Comparison of ENCODE assay signal across 20 cellular contexts in the genomic region with DNA sequence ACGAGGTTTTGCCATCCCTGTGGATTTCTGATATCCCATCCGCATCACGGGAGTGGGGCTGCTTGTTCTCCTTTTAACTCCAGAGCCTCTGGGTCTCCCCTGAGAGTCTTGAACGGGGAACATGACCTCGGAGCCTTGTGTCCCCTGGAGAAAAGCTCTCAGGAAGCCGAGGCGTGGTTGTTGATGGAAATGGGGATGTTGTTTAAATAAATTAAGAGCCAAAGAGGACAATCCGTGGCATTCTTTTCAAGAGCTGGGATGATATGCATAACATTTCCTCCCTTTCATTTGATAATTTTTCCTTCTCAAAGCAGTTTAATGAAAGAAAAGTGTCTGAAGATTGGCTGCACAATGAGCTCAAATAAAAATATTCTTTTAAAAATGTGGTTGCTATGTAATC. TPM values are rescaled to one million over a fixed set of nuclear protein-coding genes. Genes with fewer than 3 reads are reported as not detected.
A peak's percentile ranks its signal among the peaks of the same experiment; 100 is the strongest.
DNase-seq lines count a peak whose midpoint lies in the region; ATAC-seq and TF ChIP-seq lines count a peak whose summit lies in the region.
"Had no signal": no experiment of that assay in that cellular context is flagged by ENCODE, and none has a peak within 500 bp of the region (broad histone marks: within the 10 kb centered on the region; RNA-seq: fewer than 3 reads in every experiment).

No MANE protein-coding gene starts in this region.

- H3K36me3 ChIP-seq in HUES48 (ENCODE audit: control insufficient read depth, insufficient read depth, low read length) (no peaks in the 10 kb centered on the region), endodermal cell (ENCODE audit: control insufficient read depth, insufficient read depth, low read length) (no peaks in the 10 kb centered on the region)

- H3K36me3 Mint-ChIP-seq in endodermal cell (ENCODE audit: low read depth), result no peaks in the 10 kb centered on the region
- H3K36me3 Mint-ChIP-seq in activated naive CD4-positive, alpha-beta T cell treated with anti-CD3 and anti-CD28 coated beads for 36 hours (ENCODE audit: low read depth), result peaks cover 2% of the 10 kb centered on the region

- peaks cover 12% of the 10 kb centered on the region for H3K27me3 Mint-ChIP-seq in endodermal cell (ENCODE audit: insufficient read depth)
- no peaks in the 10 kb centered on the region for H3K27me3 Mint-ChIP-seq in activated naive CD4-positive, alpha-beta T cell treated with anti-CD3 and anti-CD28 coated beads for 36 hours (ENCODE audit: low read depth)
- H3K27me3 Mint-ChIP-seq: CD4-positive, alpha-beta T cell had no signal

- intact Hi-C loops in left cardiac atrium (cut with DNase I) (no loop called here), sciatic nerve (cut with DNase I) (no loop called here)
- intact Hi-C loops in activated naive CD4-positive, alpha-beta T cell treated with anti-CD3 and anti-CD28 coated beads for 36 hours (cut with micrococcal nuclease), result no loop called here

- peaks cover 20% of the 10 kb centered on the region for H3K4me1 Mint-ChIP-seq in endodermal cell
- peaks cover 33% of the 10 kb centered on the region for H3K4me1 Mint-ChIP-seq in activated naive CD4-positive, alpha-beta T cell treated with anti-CD3 and anti-CD28 coated beads for 36 hours (ENCODE audit: low read depth)

- ATAC-seq in left cardiac atrium (peak in 1 of 2 donors; percentile 30), sciatic nerve (peak; percentile 32)

- no peak for TF ChIP-seq CTCF in endodermal cell (conservative IDR thresholded peaks at IDR 0.05)

- no peaks in the 10 kb centered on the region for H3K9me3 Mint-ChIP-seq in endodermal cell
- no peaks in the 10 kb centered on the region for H3K9me3 Mint-ChIP-seq in activated naive CD4-positive, alpha-beta T cell treated with anti-CD3 and anti-CD28 coated beads for 36 hours
- H3K9me3 Mint-ChIP-seq: CD4-positive, alpha-beta T cell had no signal

- H3K27me3 ChIP-seq in HUES48 (ENCODE audit: control insufficient read depth, insufficient read depth, low read length) (peaks cover 15% of the 10 kb centered on the region; the same call in 1 of the 2 replicates), endodermal cell (ENCODE audit: control insufficient read depth, insufficient read depth, low read length, poor library complexity, severe bottlenecking) (no peaks in the 10 kb centered on the region)

- H3K27ac Mint-ChIP-seq in endodermal cell, result no peak overlapping the region
- H3K27ac Mint-ChIP-seq in activated naive CD4-positive, alpha-beta T cell treated with anti-CD3 and anti-CD28 coated beads for 36 hours, result no peak overlapping the region
- H3K27ac Mint-ChIP-seq: CD4-positive, alpha-beta T cell had no signal

- no peak overlapping the region for H3K9ac ChIP-seq in HUES48 (ENCODE audit: low read depth, low read length)
- H3K9ac ChIP-seq in endodermal cell (ENCODE audit: extremely low read depth, low read length, poor library complexity, severe bottlenecking), result no peak overlapping the region

- H3K27ac ChIP-seq in HUES48 (ENCODE audit: low read depth, low read length), result peak overlapping the region; percentile 45
- H3K27ac ChIP-seq in endodermal cell (ENCODE audit: low read depth, low read length), result peak overlapping the region; percentile 41
- H3K27ac ChIP-seq: HL-60, PC-9 had no signal

- DNase-seq in endodermal cell (peak; percentile 60), left cardiac atrium (peak; percentile 53), sciatic nerve (ENCODE audit: low spot score) (no peak), RPMI8226 (no peak), epidermal melanocyte (ENCODE audit: insufficient read length, low spot score) (no peak), glomerular visceral epithelial cell (ENCODE audit: extremely low spot score) (no peak)
- no peak for DNase-seq in activated naive CD4-positive, alpha-beta T cell treated with anti-CD3 and anti-CD28 coated beads for 36 hours
- DNase-seq: ACHN; Calu3; CD4-positive, alpha-beta T cell; DMS53; H7; KBM-7; NCI-H1436; NCI-H2029 treated with DMSO at 0.1 percent for 48 hours; NCI-H2171 treated with DMSO at 0.1 percent for 48 hours; NCI-H510A treated with DMSO at 0.1 percent for 48 hours; PC-9 had no signal

- peaks cover 34% of the 10 kb centered on the region for H3K4me1 ChIP-seq in HUES48 (ENCODE audit: control insufficient read depth, insufficient read depth, low read length)
- H3K4me1 ChIP-seq in endodermal cell (ENCODE audit: control insufficient read depth, insufficient read depth, low read length), result no peaks in the 10 kb centered on the region

- no peak overlapping the region for H3K4me3 ChIP-seq in HUES48 (ENCODE audit: low read depth, low read length)
- no peak overlapping the region for H3K4me3 ChIP-seq in endodermal cell (ENCODE audit: low read length)
- H3K4me3 ChIP-seq: PC-9 had no signal

- H3K4me3 Mint-ChIP-seq in endodermal cell, result no peak overlapping the region
- H3K4me3 Mint-ChIP-seq in activated naive CD4-positive, alpha-beta T cell treated with anti-CD3 and anti-CD28 coated beads for 36 hours, result no peak overlapping the region
- H3K4me3 Mint-ChIP-seq: CD4-positive, alpha-beta T cell had no signal

- WGBS in endodermal cell (ENCODE audit: insufficient coverage in 1 of 2, insufficient read length in 1 of 2), 2 experiments, result 39 to 54% methylated on average over 8 of the region's 8 CpGs

- CTCF ChIA-PET in activated naive CD4-positive, alpha-beta T cell treated with anti-CD3 and anti-CD28 coated beads for 36 hours (lab: Charles Lee), result interaction anchor here (0.6 to 4.4 kb wide), 2 partner anchors 35 to 276 kb away, joined by 3 to 13 read pairs; no protein-coding TSS in a partner anchor

- no peaks in the 10 kb centered on the region for H3K9me3 ChIP-seq in HUES48 (ENCODE audit: control insufficient read depth, insufficient read depth, low read length)
- no peaks in the 10 kb centered on the region for H3K9me3 ChIP-seq in endodermal cell (ENCODE audit: control insufficient read depth, low read length)

RNA-seq across cellular contexts. Expression of a gene that starts 14.2 kb away (rescaled TPM):
- total RNA-seq in endodermal cell (10 to 100 TPM; 28.0 to 28.7 TPM), left cardiac atrium (100 to 1,000 TPM; 152 to 166 TPM), sciatic nerve (45.5 TPM)
- polyA plus RNA-seq in endodermal cell (2013, experiment 1 of 2), result 96.1 TPM
- polyA plus RNA-seq in endodermal cell (2013, experiment 2 of 2), result 74.6 TPM
- total RNA-seq in activated naive CD4-positive, alpha-beta T cell treated with anti-CD3 and anti-CD28 coated beads for 36 hours, result 1 to 10 TPM; 7.3 to 8.4 TPM
- total RNA-seq: Calu3, PC-9 had no signal

Comparison
In these comparisons a context has a peak if more than half of its experiments do, and no peak if none do; other contexts are left out.
1. DNase-seq: peak in endodermal cell (single experiment) and left cardiac atrium (single experiment); none in sciatic nerve (single experiment), RPMI8226 (single experiment), epidermal melanocyte (single experiment), activated naive CD4-positive, alpha-beta T cell treated with anti-CD3 and anti-CD28 coated beads for 36 hours (single experiment) and glomerular visceral epithelial cell (single experiment).